5 cellular contexts compared by ENCODE assay signal in genomic region chr11:117207481-117207880, GRCh38. TPM values are rescaled to one million over a fixed set of nuclear protein-coding genes. Genes with fewer than 3 reads are reported as not detected.
DNase-seq lines count a peak whose midpoint lies in the region; FAIRE-seq and TF ChIP-seq lines count a peak whose summit lies in the region.
"Not testable (repeated sequence)": the region's sequence is repeated elsewhere in the genome, so short reads cannot be mapped to it uniquely, and the experiment has no call there.

No MANE protein-coding gene starts in this region.

- dilution Hi-C loops in keratinocyte (cut with MboI; ENCODE audit: extremely low pct_ligation_motif_present, low sequenced_read_pairs): not testable (repeated sequence)

- H3K36me3 ChIP-seq in bronchial epithelial cell (ENCODE audit: control insufficient read depth, insufficient read depth, low read length); keratinocyte (ENCODE audit: control insufficient read depth in 2 of 2, extremely low read depth in 1 of 2, insufficient read depth in 2 of 2, low read length in 2 of 2): not testable (repeated sequence)
- peaks cover 23 to 35% (median 26%) of the 10 kb centered on the region in 4 donors for H3K36me3 ChIP-seq in sigmoid colon

- DNase-seq in HTR-8/SVneo (ENCODE audit: insufficient read length, low spot score); bronchial epithelial cell (ENCODE audit: low read depth); keratinocyte (ENCODE audit: low read depth, low spot score); sigmoid colon: not testable (repeated sequence)
- peak; percentile 16 for DNase-seq in astrocyte of the hippocampus (ENCODE audit: low read depth, low spot score)

- H3K27me3 ChIP-seq in bronchial epithelial cell (ENCODE audit: control insufficient read depth, insufficient read depth, low read length); keratinocyte (ENCODE audit: control insufficient read depth, extremely low read depth, insufficient read depth, low read length); sigmoid colon: not testable (repeated sequence)

- intact Hi-C loops in sigmoid colon (cut with DNase I): not testable (repeated sequence)

- TF ChIP-seq CTCF in bronchial epithelial cell (IDR thresholded peaks at IDR 0.05; ENCODE audit: insufficient read depth, low read length, severe bottlenecking); keratinocyte (optimal IDR thresholded peaks at IDR 0.05 in 1 of 3, IDR thresholded peaks at IDR 0.05 in 1 of 3, conservative IDR thresholded peaks at IDR 0.05 in 1 of 3; ENCODE audit: extremely low read depth in 1 of 3, insufficient read depth in 2 of 3, low read length in 3 of 3); sigmoid colon (IDR thresholded peaks at IDR 0.05): not testable (repeated sequence)

- TF ChIP-seq POLR2A in sigmoid colon (IDR thresholded peaks at IDR 0.05): not testable (repeated sequence)

- H3K4me2 ChIP-seq in keratinocyte (ENCODE audit: control insufficient read depth, extremely low read depth, insufficient read depth, low read depth, low read length): not testable (repeated sequence)

- not testable (repeated sequence) for H2AFZ ChIP-seq in keratinocyte (ENCODE audit: control insufficient read depth, low read length)

- not testable (repeated sequence) for H3K9me1 ChIP-seq in keratinocyte (ENCODE audit: control insufficient read depth, extremely low read depth, insufficient read depth, low read length)

- H3K79me2 ChIP-seq in keratinocyte (ENCODE audit: control insufficient read depth, insufficient read depth, low read length): not testable (repeated sequence)

- TF ChIP-seq EP300 in sigmoid colon (IDR thresholded peaks at IDR 0.05): not testable (repeated sequence)

- H4K20me1 ChIP-seq in keratinocyte (ENCODE audit: control insufficient read depth, extremely low read depth, insufficient read depth, low read length): not testable (repeated sequence)

- WGBS in sigmoid colon, 2 donors: 95 to 97% methylated on average over 5 of the region's 5 CpGs

- not testable (repeated sequence) for H3K4me3 ChIP-seq in bronchial epithelial cell (ENCODE audit: low read depth, low read length); keratinocyte (ENCODE audit: control insufficient read depth in 2 of 3, extremely low read depth in 1 of 3, insufficient read depth in 2 of 3, low read depth in 1 of 3, low read length in 3 of 3); sigmoid colon

- not testable (repeated sequence) for H3K4me1 ChIP-seq in keratinocyte (ENCODE audit: control insufficient read depth, extremely low read depth, insufficient read depth, low read length)
- peaks cover 0 to 43% (median 34%) of the 10 kb centered on the region in 4 donors for H3K4me1 ChIP-seq in sigmoid colon

- H3K9me3 ChIP-seq in keratinocyte (ENCODE audit: control insufficient read depth, low read depth, low read length); sigmoid colon: not testable (repeated sequence)

- FAIRE-seq in HTR-8/SVneo (lab: Jason Lieb, UNC) (peak; percentile 78), bronchial epithelial cell (lab: Jason Lieb, UNC) (peak; percentile 98), keratinocyte (lab: Jason Lieb, UNC) (peak; percentile 41)

- H3K27ac ChIP-seq in keratinocyte (ENCODE audit: control insufficient read depth, insufficient read depth, low read length): not testable (repeated sequence)
- H3K27ac ChIP-seq in sigmoid colon: peak overlapping the region in 3 of 4 donors; percentile 59 to 71 (median 65)

- H3K9ac ChIP-seq in keratinocyte (ENCODE audit: control insufficient read depth, extremely low read depth, insufficient read depth, low read length): not testable (repeated sequence)

RNA-seq across cellular contexts. Expression of gene TAGLN, which starts 8.3 kb away (rescaled TPM):
- total RNA-seq in bronchial epithelial cell (12.4 and 91.5 TPM in 2 replicates), sigmoid colon (over 10,000 TPM in 3 of 4 donors, 1,000 to 10,000 TPM in 1; 6,854 to 14,048 (median 12,596) TPM)
- polyA plus RNA-seq in keratinocyte (20.5 to 85.4 TPM (median 26.6 TPM) in 3 replicates), sigmoid colon (1,000 to 10,000 TPM in 1 of 3 donors, 100 to 1,000 TPM in 2; 112 to 1,100 (median 337) TPM)
- 72.5 TPM for polyA plus RNA-seq in keratinocyte (2011; ENCODE audit: low read depth)
- 56.0 and 112 TPM in 2 replicates for polyA plus RNA-seq in keratinocyte (2011; cell fraction: cytosol; rRNA removed)
- 50.5 and 81.3 TPM in 2 replicates for polyA plus RNA-seq in keratinocyte (2011; cell fraction: nucleus; rRNA removed)
- polyA plus RNA-seq in keratinocyte (2012; ENCODE audit: low replicate concordance): 14.5 and 64.7 TPM in 2 replicates
- 4.3 to 37.9 TPM (median 8.0 TPM) in 3 replicates for polyA minus RNA-seq in keratinocyte
- polyA minus RNA-seq in keratinocyte (2011; cell fraction: cytosol; rRNA and poly(A)+ RNA removed): 25.7 TPM
- 18.9 and 34.0 TPM in 2 replicates for polyA minus RNA-seq in keratinocyte (2011; cell fraction: nucleus; rRNA and poly(A)+ RNA removed)

RNA-seq across cellular contexts. Expression of gene PCSK7, which starts 24.4 kb away (rescaled TPM):
- total RNA-seq in bronchial epithelial cell (27.9 and 40.3 TPM in 2 replicates), sigmoid colon (10 to 100 TPM; 22.1 to 55.1 (median 31.1) TPM)
- polyA plus RNA-seq in keratinocyte (32.9 to 48.6 TPM (median 35.4 TPM) in 3 replicates), sigmoid colon (100 to 1,000 TPM in 1 of 3 donors, 10 to 100 TPM in 2; 18.0 to 116 (median 21.7) TPM)
- 15.4 TPM for polyA plus RNA-seq in keratinocyte (2011; ENCODE audit: low read depth)
- 21.9 and 32.8 TPM in 2 replicates for polyA plus RNA-seq in keratinocyte (2011; cell fraction: cytosol; rRNA removed)
- 113 and 135 TPM in 2 replicates for polyA plus RNA-seq in keratinocyte (2011; cell fraction: nucleus; rRNA removed)
- polyA plus RNA-seq in keratinocyte (2012; ENCODE audit: low replicate concordance): 23.6 and 36.6 TPM in 2 replicates
- polyA minus RNA-seq in keratinocyte: 54.1 to 67.0 TPM (median 58.0 TPM) in 3 replicates
- polyA minus RNA-seq in keratinocyte (2011; cell fraction: cytosol; rRNA and poly(A)+ RNA removed): 55.1 TPM
- polyA minus RNA-seq in keratinocyte (2011; cell fraction: nucleus; rRNA and poly(A)+ RNA removed): 59.5 and 89.2 TPM in 2 replicates

RNA-seq across cellular contexts. Expression of gene RNF214, which starts 25.0 kb away (rescaled TPM):
- total RNA-seq in bronchial epithelial cell (5.8 and 7.6 TPM in 2 replicates), sigmoid colon (10 to 100 TPM; 11.1 to 23.8 (median 12.8) TPM)
- polyA plus RNA-seq in keratinocyte (8.1 to 11.8 TPM (median 11.3 TPM) in 3 replicates), sigmoid colon (10 to 100 TPM in 2 of 3 donors, 1 to 10 TPM in 1; 6.2 to 12.0 (median 10.2) TPM)
- polyA plus RNA-seq in keratinocyte (2011; ENCODE audit: low read depth): 25.3 TPM
- polyA plus RNA-seq in keratinocyte (2011; cell fraction: cytosol; rRNA removed): 10.0 and 10.2 TPM in 2 replicates
- 16.0 and 16.9 TPM in 2 replicates for polyA plus RNA-seq in keratinocyte (2011; cell fraction: nucleus; rRNA removed)
- polyA plus RNA-seq in keratinocyte (2012; ENCODE audit: low replicate concordance): 8.7 and 8.8 TPM in 2 replicates
- 19.0 to 33.1 TPM (median 21.6 TPM) in 3 replicates for polyA minus RNA-seq in keratinocyte
- polyA minus RNA-seq in keratinocyte (2011; cell fraction: cytosol; rRNA and poly(A)+ RNA removed): 9.0 TPM
- polyA minus RNA-seq in keratinocyte (2011; cell fraction: nucleus; rRNA and poly(A)+ RNA removed): 11.7 and 14.7 TPM in 2 replicates

RNA-seq across cellular contexts. Expression of gene SIDT2, which starts 28.9 kb away (rescaled TPM):
- total RNA-seq in bronchial epithelial cell (3.2 and 8.1 TPM in 2 replicates), sigmoid colon (10 to 100 TPM; 20.7 to 50.7 (median 28.5) TPM)
- polyA plus RNA-seq in keratinocyte (9.8 to 14.3 TPM (median 12.6 TPM) in 3 replicates), sigmoid colon (10 to 100 TPM in 2 of 3 donors, 1 to 10 TPM in 1; 7.6 to 33.1 (median 12.0) TPM)
- polyA plus RNA-seq in keratinocyte (2011; ENCODE audit: low read depth): 24.4 TPM
- polyA plus RNA-seq in keratinocyte (2011; cell fraction: cytosol; rRNA removed): 11.1 and 11.9 TPM in 2 replicates
- polyA plus RNA-seq in keratinocyte (2011; cell fraction: nucleus; rRNA removed): 53.7 and 63.4 TPM in 2 replicates
- polyA plus RNA-seq in keratinocyte (2012; ENCODE audit: low replicate concordance): 11.4 and 17.9 TPM in 2 replicates
- 34.9 to 72.0 TPM (median 34.9 TPM) in 3 replicates for polyA minus RNA-seq in keratinocyte
- polyA minus RNA-seq in keratinocyte (2011; cell fraction: cytosol; rRNA and poly(A)+ RNA removed): 13.2 TPM
- 39.6 and 59.0 TPM in 2 replicates for polyA minus RNA-seq in keratinocyte (2011; cell fraction: nucleus; rRNA and poly(A)+ RNA removed)

Comparison
In these comparisons a context has a peak if more than half of its experiments do, and no peak if none do; other contexts are left out.
1. RNA of gene TAGLN, which starts 8.3 kb away (total RNA-seq): 6,854 to 14,048 TPM in sigmoid colon; 12.4 to 91.5 TPM in bronchial epithelial cell; every median in the first group is over 10 times any median in the second.